Comparison of ENCODE assay signal across 9 cellular contexts in genomic region chr1:86155807-86156561, GRCh38. TPM values are rescaled to one million over a fixed set of nuclear protein-coding genes. Genes with fewer than 3 reads are reported as not detected.
DNase-seq lines count a peak whose midpoint lies in the region; ATAC-seq and TF ChIP-seq lines count a peak whose summit lies in the region.
"Had no signal": no experiment of that assay in that cellular context is flagged by ENCODE, and none has a peak within 500 bp of the region (broad histone marks: within the 10 kb centered on the region; RNA-seq: fewer than 3 reads in every experiment).

No MANE protein-coding gene starts in this region.

- peaks cover 6% of the 10 kb centered on the region; the same call in 1 of the 2 replicates for H4K20me1 ChIP-seq in BLaER1

- H3K27me3 ChIP-seq in BLaER1, result peaks cover 37% of the 10 kb centered on the region
- H3K27me3 ChIP-seq in ectodermal cell (ENCODE audit: control insufficient read depth, insufficient read depth, low read length, poor library complexity, severe bottlenecking), result peaks cover 52% of the 10 kb centered on the region
- H3K27me3 ChIP-seq in CD4-positive, alpha-beta T cell (ENCODE audit: control insufficient read depth, insufficient read depth, low read length), result peaks cover 39% of the 10 kb centered on the region

- H3K4me3 ChIP-seq in BLaER1 (peak overlapping the region; percentile 58), ectodermal cell (ENCODE audit: insufficient read depth, low read depth, low read length) (peak overlapping the region; percentile 22)

- peak overlapping the region; percentile 86 for H3K4me2 ChIP-seq in BLaER1

- CTCF ChIA-PET in CD4-positive, alpha-beta T cell (lab: Charles Lee), result no interaction called here

- intact Hi-C loops in CD4-positive, alpha-beta T cell (cut with DNase I, micrococcal nuclease), result no loop called here

- H3K27ac Mint-ChIP-seq in CD4-positive, alpha-beta T cell, result no peak overlapping the region

- H3K9ac ChIP-seq in BLaER1, result no peak overlapping the region

- no peaks in the 10 kb centered on the region for H3K9me3 Mint-ChIP-seq in CD4-positive, alpha-beta T cell

- H3K27me3 Mint-ChIP-seq in CD4-positive, alpha-beta T cell, result peaks cover 35% of the 10 kb centered on the region

- no peak for TF ChIP-seq CTCF in CD4-positive, alpha-beta T cell (IDR thresholded peaks at IDR 0.05)

- H3K27ac ChIP-seq in BLaER1 (no peak overlapping the region), ectodermal cell (ENCODE audit: insufficient read depth, low read depth, low read length, poor library complexity, severe bottlenecking) (no peak overlapping the region)
- H3K27ac ChIP-seq in CD4-positive, alpha-beta T cell (ENCODE audit: low read depth, low read length), result no peak overlapping the region

- 1 to 2% methylated on average over 40 of the region's 40 CpGs for WGBS in ectodermal cell, 2 experiments

- H3K4me3 Mint-ChIP-seq in CD4-positive, alpha-beta T cell, result no peak overlapping the region

- H3K9me3 ChIP-seq in BLaER1, result peaks cover 22% of the 10 kb centered on the region
- no peaks in the 10 kb centered on the region for H3K9me3 ChIP-seq in ectodermal cell (ENCODE audit: control insufficient read depth, low read length)
- H3K9me3 ChIP-seq in CD4-positive, alpha-beta T cell (ENCODE audit: control insufficient read depth, low read length), result no peaks in the 10 kb centered on the region

- POLR2A ChIA-PET in CD4-positive, alpha-beta T cell (lab: Charles Lee), result no interaction called here

- H3K36me3 Mint-ChIP-seq in CD4-positive, alpha-beta T cell (ENCODE audit: low read depth), result no peaks in the 10 kb centered on the region

- DNase-seq in LHCN-M2 (ENCODE audit: low read depth) (peak; percentile 28), mesenteric fat pad (ENCODE audit: low spot score) (peak; percentile 81), activated gamma-delta T cell (lab: John Stamatoyannopoulos, UW) (no peak), A172 (ENCODE audit: low spot score) (no peak)
- DNase-seq in CD4-positive, alpha-beta T cell, result no peak

- H3K4me1 ChIP-seq in BLaER1 (peaks cover 15% of the 10 kb centered on the region), ectodermal cell (ENCODE audit: control insufficient read depth, insufficient read depth, low read length) (peaks cover 16% of the 10 kb centered on the region)

- ATAC-seq in GM18519 (IDR thresholded peaks at IDR 0.05; ENCODE audit: low FRiP score, unreplicated experiment), result no peak
- no peak for ATAC-seq in CD4-positive, alpha-beta T cell (ENCODE audit: poor library complexity)
- ATAC-seq: HCT116 had no signal

- no peaks in the 10 kb centered on the region for H3K36me3 ChIP-seq in BLaER1
- no peaks in the 10 kb centered on the region for H3K36me3 ChIP-seq in ectodermal cell (ENCODE audit: control insufficient read depth, insufficient read depth, low read length)

- H3K4me1 Mint-ChIP-seq in CD4-positive, alpha-beta T cell (ENCODE audit: low read depth), result peaks cover 4% of the 10 kb centered on the region

RNA-seq across cellular contexts. Expression of gene COL24A1, which starts 0.6 kb away (rescaled TPM):
- total RNA-seq in LHCN-M2 (2014; rRNA removed) (0.26 and 0.34 TPM in 2 replicates), mesenteric fat pad (0.32 TPM)
- 0.26 TPM for polyA plus RNA-seq in LHCN-M2 (2012)
- polyA plus RNA-seq in ectodermal cell (2013, experiment 1 of 4), result 0.06 TPM
- polyA plus RNA-seq in ectodermal cell (2013, experiment 2 of 4), result 0.30 TPM
- polyA plus RNA-seq in ectodermal cell (2013, experiment 3 of 4), result not detected
- polyA plus RNA-seq in ectodermal cell (2013, experiment 4 of 4), result 0.28 TPM
- under 1 TPM in 1 of 2 experiments, not detected in 1; 0.25 TPM for total RNA-seq in CD4-positive, alpha-beta T cell
- 0.03 and 0.07 TPM in 2 replicates for total RNA-seq in A172 (2014; rRNA removed; shearing (Covaris generic))

Comparison
In these comparisons a context has a peak if more than half of its experiments do, and no peak if none do; other contexts are left out.
1. DNase-seq: peak in LHCN-M2 (single experiment) and mesenteric fat pad (single experiment); none in activated gamma-delta T cell (single experiment), CD4-positive, alpha-beta T cell (0 of 10) and A172 (single experiment).